ENCODE assay signal across 9 cellular contexts in the genomic region with DNA sequence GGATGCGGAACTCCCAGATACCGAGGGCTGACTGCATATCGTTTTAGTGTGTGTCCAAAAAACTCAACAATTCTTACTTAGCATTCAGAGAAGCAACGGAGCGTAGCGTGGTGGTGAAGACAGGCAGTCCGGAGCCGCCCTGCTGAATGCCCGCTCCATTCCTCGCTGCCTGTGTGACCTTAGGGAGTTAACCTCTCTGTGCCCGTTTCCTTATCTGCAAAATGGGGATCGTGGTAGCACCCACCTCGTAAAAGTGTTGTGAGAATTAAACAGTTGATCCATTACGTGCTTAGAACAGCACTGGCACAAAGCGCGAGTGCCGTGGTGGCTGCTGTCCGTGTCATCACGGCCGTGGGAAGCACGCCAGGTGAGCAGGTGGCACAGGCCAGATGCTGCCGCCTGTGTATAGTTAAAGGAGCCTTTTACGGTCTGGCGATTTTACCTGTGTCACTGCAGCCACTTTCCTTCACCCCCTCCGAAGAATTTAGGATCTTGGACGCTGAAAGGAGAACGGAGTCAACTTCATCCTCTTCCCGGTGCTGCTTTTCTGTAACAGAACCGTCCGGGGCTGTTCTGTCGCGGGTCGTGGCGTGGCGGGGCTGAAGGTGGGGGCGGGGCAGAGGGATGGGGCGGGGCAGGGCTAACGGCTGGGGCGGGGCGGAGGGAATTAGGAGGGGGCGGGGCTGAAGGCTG. TPM values are rescaled to one million over a fixed set of nuclear protein-coding genes. Genes with fewer than 3 reads are reported as not detected.
DNase-seq lines count a peak whose midpoint lies in the region; ATAC-seq and TF ChIP-seq lines count a peak whose summit lies in the region.
"Had no signal": no experiment of that assay in that cellular context is flagged by ENCODE, and none has a peak within 500 bp of the region (broad histone marks: within the 10 kb centered on the region; RNA-seq: fewer than 3 reads in every experiment).

No MANE protein-coding gene starts in this region.

- H3K36me3 ChIP-seq in SK-N-MC (ENCODE audit: insufficient read depth, low read length), result no peaks in the 10 kb centered on the region
- no peaks in the 10 kb centered on the region for H3K36me3 ChIP-seq in iPS-20b (ENCODE audit: insufficient read depth, low read depth, low read length)
- H3K36me3 ChIP-seq in gastrocnemius medialis, result no peaks in the 10 kb centered on the region

- H3K4me1 Mint-ChIP-seq in MCF 10A (ENCODE audit: insufficient read depth, unreplicated experiment), result no peaks in the 10 kb centered on the region

- H3K9ac ChIP-seq in SK-N-MC (ENCODE audit: insufficient read length) (peak overlapping the region; percentile 80), iPS-20b (ENCODE audit: low read depth, low read length) (peak overlapping the region; percentile 50; the same call in 1 of the 2 replicates)

- H3K27me3 ChIP-seq in iPS-20b (ENCODE audit: insufficient read depth, low read length) (peaks cover 34% of the 10 kb centered on the region), gastrocnemius medialis (no peaks in the 10 kb centered on the region)

- DNase-seq in NCI-H1417 (lab: John Stamatoyannopoulos, UW) (peak; percentile 66 to 85 (median 74)), NCI-H1417 treated with DMSO at 0.1 percent for 48 hours (lab: John Stamatoyannopoulos, UW) (no peak), SK-N-MC (ENCODE audit: low read depth, low spot score) (no peak), MCF 10A (ENCODE audit: unreplicated experiment) (no peak), gastrocnemius medialis (peak; percentile 54 to 84)

- TF ChIP-seq POLR2A in gastrocnemius medialis (IDR thresholded peaks at IDR 0.05), result no peak

- no peaks in the 10 kb centered on the region for H3K4me1 ChIP-seq in iPS-20b (ENCODE audit: insufficient read depth, low read length)
- peaks cover 0 to 4% of the 10 kb centered on the region in 2 donors for H3K4me1 ChIP-seq in gastrocnemius medialis

- H3K4me3 ChIP-seq in SK-N-MC (peak overlapping the region; percentile 94), iPS-20b (ENCODE audit: low read length) (peak overlapping the region; percentile 96), gastrocnemius medialis (peak overlapping the region; percentile 58 to 75 (median 68))

- intact Hi-C loops in MCF 10A (cut with micrococcal nuclease) (loop anchor here (1.0 to 10.0 kb wide), 4 partner anchors 103 to 567 kb away; a partner anchor contains a TSS), gastrocnemius medialis (cut with DNase I; ENCODE audit: low total_unique reads) (loop anchor here (1.0 to 2.0 kb wide), 5 partner anchors 45 to 328 kb away; a partner anchor contains a TSS)

- H3K27me3 Mint-ChIP-seq in MCF 10A (ENCODE audit: insufficient read depth, unreplicated experiment), result peaks cover 52% of the 10 kb centered on the region

- CTCF ChIA-PET in MCF 10A (lab: Yijun Ruan, JAX), result interaction anchor here (1.6 kb wide), 1 partner anchor 42 kb away, joined by 4 read pairs; no protein-coding TSS in a partner anchor

- in situ Hi-C loops in gastrocnemius medialis (cut with MboI; ENCODE audit: low sequenced_read_pairs in 4 of 4), result loop anchor here in 3 of 4 donors (5.0 to 25.0 kb wide), 3 partner anchors 122 to 567 kb away; no protein-coding TSS in a partner anchor

- no peaks in the 10 kb centered on the region for H3K9me3 Mint-ChIP-seq in MCF 10A (ENCODE audit: unreplicated experiment)

- BruUV-seq in MCF 10A (replicated peaks; lab: Mats Ljungman, UMichigan), result no TSS peak

- H3K4me3 Mint-ChIP-seq in MCF 10A (ENCODE audit: unreplicated experiment), result peak overlapping the region; percentile 71

- no peak overlapping the region for H3K27ac ChIP-seq in SK-N-MC
- H3K27ac ChIP-seq in iPS-20b (ENCODE audit: low read length), result no peak overlapping the region
- H3K27ac ChIP-seq in gastrocnemius medialis, result peak overlapping the region; percentile 78 to 82 (median 80)
- H3K27ac ChIP-seq: epithelial cell of prostate had no signal

- H3K36me3 Mint-ChIP-seq in MCF 10A (ENCODE audit: insufficient read depth, unreplicated experiment), result peaks cover 2% of the 10 kb centered on the region

- H3K27ac Mint-ChIP-seq in MCF 10A (ENCODE audit: low read depth, unreplicated experiment), result no peak overlapping the region

- no peaks in the 10 kb centered on the region for H3K9me3 ChIP-seq in SK-N-MC (ENCODE audit: low read depth, low read length)
- no peaks in the 10 kb centered on the region for H3K9me3 ChIP-seq in iPS-20b (ENCODE audit: insufficient read depth, low read depth, low read length)
- H3K9me3 ChIP-seq in gastrocnemius medialis, result no peaks in the 10 kb centered on the region

- ATAC-seq in HG03064 (IDR thresholded peaks at IDR 0.05; ENCODE audit: low read depth, unreplicated experiment), result peak; percentile 2
- peak; percentile 61 to 71 for ATAC-seq in gastrocnemius medialis
- no peak for ATAC-seq in HG02852 (IDR thresholded peaks at IDR 0.05; ENCODE audit: unreplicated experiment)

- TF ChIP-seq CTCF in MCF 10A (IDR thresholded peaks at IDR 0.05; ENCODE audit: unreplicated experiment) (no peak), gastrocnemius medialis (IDR thresholded peaks at IDR 0.05 in 4 of 5, conservative IDR thresholded peaks at IDR 0.05 in 1 of 5) (no peak)

- POLR2A ChIA-PET in MCF 10A (lab: Yijun Ruan, JAX), result interaction anchor here (0.9 kb wide), 1 partner anchor 45 kb away, joined by 3 read pairs; a partner anchor contains a TSS

RNA-seq across cellular contexts. Expression of a gene that starts 0.9 kb away (rescaled TPM):
- total RNA-seq in MCF 10A (2022) (0.47 TPM in 1 of 2 replicates, not detected in the other), gastrocnemius medialis (1 to 10 TPM in 2 of 4 donors, under 1 TPM in 2; 0.97 to 4.1 (median 1.8) TPM)

RNA-seq across cellular contexts. Expression of a gene that starts 44.9 kb away (rescaled TPM):
- total RNA-seq in MCF 10A (2022) (44.4 and 46.4 TPM in 2 replicates), gastrocnemius medialis (10 to 100 TPM; 36.3 to 56.5 (median 40.1) TPM)

Comparison
In these comparisons a context has a peak if more than half of its experiments do, and no peak if none do; other contexts are left out.
1. DNase-seq: peak in NCI-H1417 (3 of 3) and gastrocnemius medialis (2 of 2); none in NCI-H1417 treated with DMSO at 0.1 percent for 48 hours (single experiment), SK-N-MC (single experiment) and MCF 10A (single experiment).
2. H3K27ac ChIP-seq: peak in gastrocnemius medialis (4 of 4); none in SK-N-MC (single experiment) and iPS-20b (single experiment).
3. Peak in every context shown above with its lines, with median percentiles within 50 percentile points of each other: H3K4me3 ChIP-seq.